18 cellular contexts compared by ENCODE assay signal in genomic region chr11:115257286-115258077, GRCh38.
DNase-seq lines count a peak whose midpoint lies in the region; ATAC-seq lines count a peak whose summit lies in the region.
"Had no signal": no experiment of that assay in that cellular context is flagged by ENCODE, and none has a peak within 500 bp of the region (broad histone marks: within the 10 kb centered on the region; RNA-seq: fewer than 3 reads in every experiment).

No MANE protein-coding gene starts in this region.

- H3K4me2 ChIP-seq in BLaER1: peak overlapping the region; percentile 25; the same call in 1 of the 2 replicates

- no peak overlapping the region for H3K9ac ChIP-seq in BLaER1

- H3K27me3 ChIP-seq in BLaER1 (no peaks in the 10 kb centered on the region), H7 (ENCODE audit: control insufficient read depth, insufficient read depth, low read length) (no peaks in the 10 kb centered on the region)
- H3K27me3 ChIP-seq: esophagus muscularis mucosa, sigmoid colon had no signal

- H3K4me1 ChIP-seq in BLaER1: peaks cover 15% of the 10 kb centered on the region
- H3K4me1 ChIP-seq: sigmoid colon had no signal

- no peak overlapping the region for H3K27ac ChIP-seq in BLaER1
- H3K27ac ChIP-seq: esophagus muscularis mucosa, sigmoid colon had no signal

- H3K4me3 ChIP-seq in BLaER1 (no peak overlapping the region), H7 (ENCODE audit: insufficient read depth, low read depth, low read length) (no peak overlapping the region)
- H3K4me3 ChIP-seq: esophagus muscularis mucosa, sigmoid colon had no signal

- H3K36me3 ChIP-seq in BLaER1: no peaks in the 10 kb centered on the region
- no peaks in the 10 kb centered on the region for H3K36me3 ChIP-seq in H7 (replicated peaks; ENCODE audit: control insufficient read depth, insufficient read depth, low read length)
- H3K36me3 ChIP-seq: esophagus muscularis mucosa, sigmoid colon had no signal

- no peaks in the 10 kb centered on the region for H3K9me3 ChIP-seq in BLaER1
- H3K9me3 ChIP-seq: esophagus muscularis mucosa, sigmoid colon had no signal

- ATAC-seq in HG02885 (IDR thresholded peaks at IDR 0.05; ENCODE audit: poor library complexity, unreplicated experiment): no peak
- ATAC-seq: activated naive CD4-positive, alpha-beta T cell treated with anti-CD3 and anti-CD28 coated beads, Interleukin-2, amount 50 U/mL, for 72 hours; HCT116; left lobe of liver had no signal

- DNase-seq in H7 (peak; percentile 51), NCI-H748 (lab: John Stamatoyannopoulos, UW; ENCODE audit: unreplicated experiment) (peak; percentile 55), iPS DF 19.7 (ENCODE audit: low read depth, low spot score) (peak; percentile 23), pons (ENCODE audit: low spot score) (no peak), glomerular visceral epithelial cell (ENCODE audit: extremely low spot score) (no peak)
- DNase-seq: activated CD4-positive, alpha-beta T cell treated with anti-CD3 and anti-CD28 coated beads for 4 hours; cerebellar nuclear complex; effector CD4-positive, alpha-beta T cell; Karpas-422; NCI-H1048; OCI-M1; sigmoid colon had no signal

- H4K20me1 ChIP-seq in BLaER1: no peaks in the 10 kb centered on the region

Comparison
In these comparisons a context has a peak if more than half of its experiments do, and no peak if none do; other contexts are left out.
1. DNase-seq: peak in H7 (single experiment), NCI-H748 (single experiment) and iPS DF 19.7 (single experiment); none in pons (single experiment) and glomerular visceral epithelial cell (single experiment).